ENCODE assay signal across 28 cellular contexts in the genomic region with DNA sequence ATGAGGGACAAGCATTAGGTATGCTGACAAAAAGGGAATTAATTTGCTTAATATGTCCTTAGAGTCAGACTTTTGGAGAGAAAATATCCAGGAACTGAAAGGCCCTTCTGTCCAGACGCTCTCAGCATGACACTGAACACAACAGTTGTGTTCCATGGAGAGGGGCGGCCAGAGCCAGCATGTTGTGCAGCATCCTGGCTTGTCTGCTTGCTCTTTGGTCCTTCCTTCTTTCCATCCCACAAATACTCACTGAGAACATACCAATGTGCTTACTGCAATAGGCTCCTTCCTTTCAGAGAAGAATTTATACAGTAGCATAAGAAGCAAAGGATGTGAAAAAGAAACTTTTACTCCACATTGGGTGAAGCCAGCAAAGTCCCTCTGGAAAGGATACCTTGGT.
DNase-seq lines count a peak whose midpoint lies in the region; ATAC-seq, FAIRE-seq and TF ChIP-seq lines count a peak whose summit lies in the region.
"Had no signal": no experiment of that assay in that cellular context is flagged by ENCODE, and none has a peak within 500 bp of the region (broad histone marks: within the 10 kb centered on the region; RNA-seq: fewer than 3 reads in every experiment).

No MANE protein-coding gene starts in this region.

- H3K4me2 ChIP-seq in astrocyte (ENCODE audit: low read length) = no peak overlapping the region
- H3K4me2 ChIP-seq: A549, BLaER1 had no signal

- no peak overlapping the region for H3K27ac Mint-ChIP-seq in astrocyte (ENCODE audit: unreplicated experiment)
- H3K27ac Mint-ChIP-seq: activated T-helper 17 cell treated with anti-CD3 and anti-CD28 coated beads, Interleukin-2, amount 50 U/mL, for 72 hours; stimulated activated effector memory CD8-positive, alpha-beta T cell treated with anti-CD3 and anti-CD28 coated beads, Interleukin-12 subunit alpha, Interleukin-12 subunit beta, amount 100 ng/mL, for 72 hours; type B pancreatic cell had no signal

- FAIRE-seq in astrocyte (lab: Jason Lieb, UNC) = peak; percentile 60
- FAIRE-seq: A549 had no signal

- H3K36me3 ChIP-seq in HAP-1 (replicated peaks) (no peaks in the 10 kb centered on the region), astrocyte (ENCODE audit: insufficient read depth, low read length) (no peaks in the 10 kb centered on the region)
- H3K36me3 ChIP-seq: BLaER1, right atrium auricular region, SJCRH30 had no signal

- peaks cover 2% of the 10 kb centered on the region for H3K4me1 Mint-ChIP-seq in astrocyte (ENCODE audit: low read depth, unreplicated experiment)
- H3K4me1 Mint-ChIP-seq: activated T-helper 17 cell treated with anti-CD3 and anti-CD28 coated beads, Interleukin-2, amount 50 U/mL, for 72 hours; stimulated activated effector memory CD8-positive, alpha-beta T cell treated with anti-CD3 and anti-CD28 coated beads, Interleukin-12 subunit alpha, Interleukin-12 subunit beta, amount 100 ng/mL, for 72 hours had no signal

- H3K36me3 Mint-ChIP-seq in astrocyte (ENCODE audit: low read depth, unreplicated experiment) = peaks cover 5% of the 10 kb centered on the region
- H3K36me3 Mint-ChIP-seq: stimulated activated effector memory CD8-positive, alpha-beta T cell treated with anti-CD3 and anti-CD28 coated beads, Interleukin-12 subunit alpha, Interleukin-12 subunit beta, amount 100 ng/mL, for 72 hours had no signal

- in situ Hi-C loops in HAP-1 (cut with MboI; ENCODE audit: low sequenced_read_pairs) = no loop called here

- no peaks in the 10 kb centered on the region for H3K27me3 ChIP-seq in HAP-1 (ENCODE audit: low read depth)
- H3K27me3 ChIP-seq in astrocyte (ENCODE audit: insufficient read depth, low read length) = no peaks in the 10 kb centered on the region
- H3K27me3 ChIP-seq: BLaER1, right atrium auricular region, SJCRH30 had no signal

- H2AFZ ChIP-seq in astrocyte (ENCODE audit: low read depth, low read length) = no peak overlapping the region

- H3K9me3 Mint-ChIP-seq in astrocyte (ENCODE audit: unreplicated experiment) = no peaks in the 10 kb centered on the region
- H3K9me3 Mint-ChIP-seq: activated T-helper 17 cell treated with anti-CD3 and anti-CD28 coated beads, Interleukin-2, amount 50 U/mL, for 72 hours; stimulated activated effector memory CD8-positive, alpha-beta T cell treated with anti-CD3 and anti-CD28 coated beads, Interleukin-12 subunit alpha, Interleukin-12 subunit beta, amount 100 ng/mL, for 72 hours; type B pancreatic cell had no signal

- TF ChIP-seq CTCF in astrocyte (IDR thresholded peaks at IDR 0.05; ENCODE audit: insufficient read depth, low read depth, low read length) (no peak), fibroblast of the aortic adventitia (IDR thresholded peaks at IDR 0.05; ENCODE audit: insufficient read depth, low read length) (no peak)

- H3K9ac ChIP-seq in astrocyte (ENCODE audit: low read length) = no peak overlapping the region
- H3K9ac ChIP-seq: BLaER1 had no signal

- no peak overlapping the region for H3K27ac ChIP-seq in astrocyte (ENCODE audit: low read depth, low read length)
- H3K27ac ChIP-seq: A549, BLaER1, right atrium auricular region, SJCRH30 had no signal

- H3K4me3 ChIP-seq in HAP-1 (no peak overlapping the region), astrocyte (ENCODE audit: insufficient read depth, low read depth, low read length) (no peak overlapping the region), fibroblast of the aortic adventitia (ENCODE audit: low read depth, low read length) (no peak overlapping the region)
- H3K4me3 ChIP-seq: A549, BLaER1, right atrium auricular region, SJCRH30 had no signal

- H3K4me1 ChIP-seq in HAP-1 = peaks cover 22% of the 10 kb centered on the region
- H3K4me1 ChIP-seq in astrocyte (ENCODE audit: insufficient read depth, low read length) = peaks cover 3% of the 10 kb centered on the region
- H3K4me1 ChIP-seq: A549, BLaER1, SJCRH30 had no signal

- peak; percentile 37 for DNase-seq in AG08396 (ENCODE audit: low spot score)
- DNase-seq in HAP-1 (ENCODE audit: low spot score in 2 of 2) = peak; percentile 63 to 67
- peak; percentile 82 for DNase-seq in astrocyte (ENCODE audit: low read depth)
- peak; percentile 49 for DNase-seq in fibroblast of the aortic adventitia (ENCODE audit: low read depth)
- no peak for DNase-seq in foreskin melanocyte
- DNase-seq in inferior parietal cortex (ENCODE audit: extremely low spot score) = no peak
- DNase-seq: activated CD4-positive, alpha-beta T cell treated with anti-CD3 and anti-CD28 coated beads, Interleukin-2, amount 50 U/mL, for 48 hours; activated CD8-positive, alpha-beta memory T cell treated with anti-CD3 and anti-CD28 coated beads, Interleukin-2, amount 50 U/mL, for 4 hours; activated naive CD4-positive, alpha-beta T cell treated with anti-CD3 and anti-CD28 coated beads, Interleukin-2, amount 50 U/mL, for 16 hours; central memory CD4-positive, alpha-beta T cell; mesendoderm; NCI-H1105 treated with DMSO at 0.1 percent for 48 hours; NCI-H1930; NCI-H526 treated with DMSO at 0.1 percent for 48 hours; SJCRH30; stimulated activated CD4-positive, alpha-beta T cell treated with anti-CD3 and anti-CD28 coated beads, Interleukin-12 subunit alpha, Interleukin-12 subunit beta, amount 100 ng/mL, for 4 hours; stimulated activated CD4-positive, alpha-beta T cell treated with anti-CD3 and anti-CD28 coated beads, Interleukin-4, amount 100 ng/mL, for 24 hours; T-helper 1 cell had no signal

- no peaks in the 10 kb centered on the region for H4K20me1 ChIP-seq in astrocyte (ENCODE audit: insufficient read depth, low read length)
- H4K20me1 ChIP-seq: BLaER1 had no signal

- H3K4me3 Mint-ChIP-seq in astrocyte (ENCODE audit: unreplicated experiment) = no peak overlapping the region
- H3K4me3 Mint-ChIP-seq: activated T-helper 17 cell treated with anti-CD3 and anti-CD28 coated beads, Interleukin-2, amount 50 U/mL, for 72 hours; stimulated activated effector memory CD8-positive, alpha-beta T cell treated with anti-CD3 and anti-CD28 coated beads, Interleukin-12 subunit alpha, Interleukin-12 subunit beta, amount 100 ng/mL, for 72 hours; type B pancreatic cell had no signal

- H3K27me3 Mint-ChIP-seq in astrocyte (ENCODE audit: low read depth, unreplicated experiment) = no peaks in the 10 kb centered on the region
- H3K27me3 Mint-ChIP-seq: type B pancreatic cell had no signal

- H3K79me2 ChIP-seq in astrocyte (ENCODE audit: insufficient read depth, low read length) = no peaks in the 10 kb centered on the region

- ATAC-seq in GM18867 (IDR thresholded peaks at IDR 0.05; ENCODE audit: unreplicated experiment) (no peak), GM21528 (IDR thresholded peaks at IDR 0.05; ENCODE audit: low FRiP score, unreplicated experiment) (no peak)
- ATAC-seq: A549; activated CD4-positive, CD25-positive, alpha-beta regulatory T cell treated with anti-CD3 and anti-CD28 coated beads, Interleukin-2, amount 50 U/mL, for 24 hours; activated T-helper 17 cell treated with anti-CD3 and anti-CD28 coated beads, Interleukin-2, amount 50 U/mL, for 72 hours; Panc1; stimulated activated effector memory CD8-positive, alpha-beta T cell treated with anti-CD3 and anti-CD28 coated beads, Interleukin-12 subunit alpha, Interleukin-12 subunit beta, amount 100 ng/mL, for 72 hours had no signal

- H3K9me3 ChIP-seq in HAP-1 = no peaks in the 10 kb centered on the region
- no peaks in the 10 kb centered on the region for H3K9me3 ChIP-seq in astrocyte (ENCODE audit: insufficient read depth, low read depth, low read length)
- H3K9me3 ChIP-seq: A549, BLaER1, right atrium auricular region, SJCRH30 had no signal

Comparison
In these comparisons a context has a peak if more than half of its experiments do, and no peak if none do; other contexts are left out.
1. DNase-seq: peak in AG08396 (single experiment), HAP-1 (2 of 2), astrocyte (single experiment) and fibroblast of the aortic adventitia (single experiment); none in foreskin melanocyte (single experiment) and inferior parietal cortex (single experiment).